In the genomic region with DNA sequence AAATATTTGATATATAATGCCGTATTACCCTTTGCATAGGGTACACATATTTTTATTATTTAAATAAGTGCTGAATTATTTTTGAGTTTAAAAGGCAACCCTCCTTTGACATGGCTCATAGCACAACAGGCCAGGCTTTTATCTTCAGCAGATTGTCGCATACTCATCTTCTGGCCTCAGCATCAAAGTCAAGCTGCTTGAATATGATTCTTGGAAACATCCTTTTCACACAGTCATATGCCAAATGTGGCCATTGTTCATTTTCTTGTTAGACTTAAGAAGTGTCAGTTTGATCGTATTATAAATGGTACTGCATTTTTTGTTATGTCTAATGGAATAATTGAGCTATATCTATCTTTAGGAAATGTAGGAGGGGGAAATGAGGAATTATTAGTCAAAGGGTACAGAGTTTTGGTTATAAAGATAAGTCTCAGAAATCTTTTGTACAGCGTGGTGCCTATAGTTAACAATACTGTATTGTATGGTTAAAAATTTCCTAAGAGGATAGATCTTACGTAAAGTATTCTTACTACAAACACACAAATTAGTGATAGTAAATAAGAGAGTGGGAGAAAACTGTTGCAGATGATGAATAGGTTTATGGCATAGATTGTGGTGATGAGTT, we compare ENCODE assay signal across 14 cellular contexts.
"Had no signal": no experiment of that assay in that cellular context is flagged by ENCODE, and none has a peak within 500 bp of the region (broad histone marks: within the 10 kb centered on the region; RNA-seq: fewer than 3 reads in every experiment).

No MANE protein-coding gene starts in this region.

- H3K4me1 ChIP-seq: foreskin keratinocyte, tibial artery, vagina had no signal

- H3K27ac Mint-ChIP-seq: activated naive CD8-positive, alpha-beta T cell treated with anti-CD3 and anti-CD28 coated beads, Interleukin-2, amount 10 ng/mL, durations not matched to agents 7 days and 5 days; progenitor cell of endocrine pancreas had no signal

- ATAC-seq: foreskin keratinocyte, left colon, right cardiac atrium had no signal

- H3K27me3 Mint-ChIP-seq: activated naive CD8-positive, alpha-beta T cell treated with anti-CD3 and anti-CD28 coated beads, Interleukin-2, amount 10 ng/mL, durations not matched to agents 7 days and 5 days; progenitor cell of endocrine pancreas had no signal

- H3K27me3 ChIP-seq: ascending aorta, esophagus squamous epithelium, foreskin keratinocyte, tibial artery, vagina had no signal

- H3K27ac ChIP-seq: ascending aorta, esophagus squamous epithelium, foreskin keratinocyte, tibial artery, vagina had no signal

- H3K4me3 ChIP-seq: ascending aorta, esophagus squamous epithelium, lung, tibial artery, vagina had no signal

- DNase-seq: activated CD4-positive, alpha-beta T cell treated with anti-CD3 and anti-CD28 coated beads for 4 hours; activated naive CD8-positive, alpha-beta T cell treated with anti-CD3 and anti-CD28 coated beads, Interleukin-2, amount 10 ng/mL, durations not matched to agents 7 days and 5 days; esophagus squamous epithelium; foreskin keratinocyte; left colon; midbrain; right cardiac atrium; small intestine; tibial artery had no signal

- H3K4me3 Mint-ChIP-seq: activated naive CD8-positive, alpha-beta T cell treated with anti-CD3 and anti-CD28 coated beads, Interleukin-2, amount 10 ng/mL, durations not matched to agents 7 days and 5 days had no signal

- H3K36me3 ChIP-seq: ascending aorta, esophagus squamous epithelium, tibial artery, vagina had no signal

- H3K9me3 ChIP-seq: ascending aorta, esophagus squamous epithelium, tibial artery, vagina had no signal

- FAIRE-seq: colon had no signal
